Comparison of ENCODE assay signal across 19 cellular contexts in genomic region chr5:9553561-9553960, GRCh38. TPM values are rescaled to one million over a fixed set of nuclear protein-coding genes. Genes with fewer than 3 reads are reported as not detected.
"Had no signal": no experiment of that assay in that cellular context is flagged by ENCODE, and none has a peak within 500 bp of the region (broad histone marks: within the 10 kb centered on the region; RNA-seq: fewer than 3 reads in every experiment).

No MANE protein-coding gene starts in this region.

- H3K4me3 ChIP-seq: esophagus muscularis mucosa, gastroesophageal sphincter, left ventricle myocardium inferior, lower lobe of right lung, skin epidermis had no signal

- H3K4me1 Mint-ChIP-seq: immature natural killer cell; memory B cell; naive thymus-derived CD8-positive, alpha-beta T cell had no signal

- H3K27ac ChIP-seq: esophagus muscularis mucosa, gastroesophageal sphincter, left ventricle myocardium inferior, lower lobe of right lung, neutrophil, skin epidermis had no signal

- H3K36me3 Mint-ChIP-seq: immature natural killer cell; memory B cell; naive thymus-derived CD8-positive, alpha-beta T cell had no signal

- H3K4me3 Mint-ChIP-seq: immature natural killer cell; memory B cell; naive thymus-derived CD8-positive, alpha-beta T cell; type B pancreatic cell had no signal

- DNase-seq: caudate nucleus; foreskin fibroblast; glutamatergic neuron; immature natural killer cell; left ventricle myocardium inferior; lower lobe of right lung; midbrain; naive thymus-derived CD8-positive, alpha-beta T cell; posterior cingulate gyrus; stimulated activated CD4-positive, alpha-beta T cell treated with anti-CD3 and anti-CD28 coated beads, Interleukin-12 subunit alpha, Interleukin-12 subunit beta, amount 100 ng/mL, for 4 hours; stimulated activated CD4-positive, alpha-beta T cell treated with anti-CD3 and anti-CD28 coated beads, Interleukin-2, amount 100 ng/mL, for 48 hours; stimulated activated naive CD4-positive, alpha-beta T cell treated with Interleukin-2 at 50 U/mL for 16 hours had no signal

- ATAC-seq: gastroesophageal sphincter; lower lobe of right lung; naive thymus-derived CD8-positive, alpha-beta T cell; sciatic nerve had no signal

- H3K36me3 ChIP-seq: neutrophil had no signal

- H3K27me3 ChIP-seq: esophagus muscularis mucosa, gastroesophageal sphincter had no signal

- H3K4me1 ChIP-seq: esophagus muscularis mucosa, gastroesophageal sphincter, left ventricle myocardium inferior, lower lobe of right lung had no signal

- H3K9me3 ChIP-seq: esophagus muscularis mucosa, gastroesophageal sphincter, left ventricle myocardium inferior, lower lobe of right lung, neutrophil had no signal

- H3K27ac Mint-ChIP-seq: immature natural killer cell; memory B cell; naive thymus-derived CD8-positive, alpha-beta T cell; type B pancreatic cell had no signal

- H3K27me3 Mint-ChIP-seq: type B pancreatic cell had no signal

RNA-seq across cellular contexts. Expression of gene SEMA5A, which starts 7.7 kb away (rescaled TPM):
- total RNA-seq: naive thymus-derived CD8-positive, alpha-beta T cell had no signal
- polyA plus RNA-seq: naive thymus-derived CD8-positive, alpha-beta T cell had no signal
